20 cellular contexts compared by ENCODE assay signal in the genomic region with DNA sequence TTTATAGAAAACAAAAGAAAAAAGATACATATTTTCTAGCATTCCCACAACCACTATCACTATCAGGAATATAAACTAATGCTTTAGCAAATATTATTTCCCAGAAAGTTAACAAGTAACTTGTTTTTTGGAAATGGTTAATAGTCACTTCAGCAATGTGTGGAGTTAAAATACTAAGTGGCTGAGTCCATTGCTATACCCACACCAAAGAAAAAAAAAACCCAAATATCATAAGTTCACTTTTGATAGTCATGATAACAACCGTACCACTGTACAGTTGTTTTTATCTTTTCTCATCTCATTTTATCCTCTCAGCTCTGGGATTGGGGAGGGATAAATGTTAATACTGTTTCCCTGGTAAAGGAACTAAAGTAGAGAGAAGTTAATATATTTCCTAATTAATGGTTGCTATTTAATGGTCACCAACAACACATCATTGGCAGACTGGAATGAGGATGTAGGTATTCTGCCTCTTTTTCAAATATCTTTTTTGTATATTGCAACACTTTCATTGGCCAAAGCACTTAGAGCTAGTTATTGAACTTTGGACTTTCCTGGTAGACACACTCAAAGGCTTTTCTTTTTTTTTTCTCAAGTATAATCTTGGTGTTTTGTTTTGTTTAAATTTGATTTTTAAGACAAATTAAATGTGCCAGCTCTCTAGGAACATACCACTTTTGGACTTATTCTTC. TPM values are rescaled to one million over a fixed set of nuclear protein-coding genes. Genes with fewer than 3 reads are reported as not detected.
DNase-seq lines count a peak whose midpoint lies in the region; ATAC-seq, FAIRE-seq and TF ChIP-seq lines count a peak whose summit lies in the region.
"Had no signal": no experiment of that assay in that cellular context is flagged by ENCODE, and none has a peak within 500 bp of the region (broad histone marks: within the 10 kb centered on the region; RNA-seq: fewer than 3 reads in every experiment).

No MANE protein-coding gene starts in this region.

- TF ChIP-seq EP300 in stomach (IDR thresholded peaks at IDR 0.05), result no peak

- POLR2A ChIA-PET in A673 (lab: Charles Lee; ENCODE audit: low non-redundant PET), result no interaction called here

- no peak overlapping the region for H3K27ac Mint-ChIP-seq in neural progenitor cell
- H3K27ac Mint-ChIP-seq: activated CD8-positive, alpha-beta T cell treated with anti-CD3 and anti-CD28 coated beads for 36 hours; CD14-positive monocyte had no signal

- peaks cover 18% of the 10 kb centered on the region for H3K9me3 Mint-ChIP-seq in neural progenitor cell

- WGBS in hepatocyte (ENCODE audit: low lambda C conversion rate, missing lambda C conversion rate), result 37% methylated on average over 1 of the region's 1 CpG
- 23 to 43% (median 33%) methylated on average over 1 of the region's 1 CpG for WGBS in stomach, 5 donors

- ATAC-seq in HG03159 (IDR thresholded peaks at IDR 0.05; ENCODE audit: unreplicated experiment), result peak; percentile 70
- ATAC-seq: activated CD8-positive, alpha-beta T cell treated with anti-CD3 and anti-CD28 coated beads for 36 hours; gastroesophageal sphincter had no signal

- no peaks in the 10 kb centered on the region for H3K36me3 ChIP-seq in hepatocyte (replicated peaks; ENCODE audit: insufficient read depth, low read depth)
- no peaks in the 10 kb centered on the region for H3K36me3 ChIP-seq in stomach
- no peaks in the 10 kb centered on the region for H3K36me3 ChIP-seq in A673 (ENCODE audit: insufficient read depth, low read length, poor library complexity, severe bottlenecking)
- H3K36me3 ChIP-seq in neural progenitor cell, result no peaks in the 10 kb centered on the region
- H3K36me3 ChIP-seq: gastroesophageal sphincter, spleen had no signal

- H3K4me2 ChIP-seq in hepatocyte (peak overlapping the region; percentile 46), neural progenitor cell (no peak overlapping the region)

- H3K27me3 Mint-ChIP-seq in neural progenitor cell (ENCODE audit: insufficient read depth, low read depth), result peaks cover 2% of the 10 kb centered on the region
- H3K27me3 Mint-ChIP-seq: activated CD8-positive, alpha-beta T cell treated with anti-CD3 and anti-CD28 coated beads for 36 hours had no signal

- BruUV-seq in A673 (replicated peaks; lab: Mats Ljungman, UMichigan), result no TSS peak

- CTCF ChIA-PET in A673 (lab: Charles Lee), result no interaction called here

- no peaks in the 10 kb centered on the region for H3K9me2 ChIP-seq in hepatocyte (replicated peaks; ENCODE audit: insufficient read depth)

- H4K20me1 ChIP-seq in hepatocyte (ENCODE audit: insufficient read depth, poor library complexity, severe bottlenecking), result no peaks in the 10 kb centered on the region
- H4K20me1 ChIP-seq in neural progenitor cell (ENCODE audit: low read depth), result no peaks in the 10 kb centered on the region

- H3K4me1 Mint-ChIP-seq in neural progenitor cell, result no peaks in the 10 kb centered on the region
- H3K4me1 Mint-ChIP-seq: CD14-positive monocyte had no signal

- no peak overlapping the region for H3K4me3 Mint-ChIP-seq in neural progenitor cell
- H3K4me3 Mint-ChIP-seq: activated CD8-positive, alpha-beta T cell treated with anti-CD3 and anti-CD28 coated beads for 36 hours; CD14-positive monocyte had no signal

- no peak overlapping the region for H2AFZ ChIP-seq in hepatocyte
- no peak overlapping the region for H2AFZ ChIP-seq in neural progenitor cell (replicated peaks)
- H2AFZ ChIP-seq: GM23248 had no signal

- peak; percentile 11 for FAIRE-seq in GM19239 (lab: Jason Lieb, UNC)
- FAIRE-seq: endothelial cell of umbilical vein, TTC549 had no signal

- H3K27ac ChIP-seq in hepatocyte (peak overlapping the region; percentile 13), stomach (peak overlapping the region in 4 of 5 donors; percentile 14 to 64 (median 49)), A673 (ENCODE audit: low read depth, low read length, poor library complexity, severe bottlenecking) (no peak overlapping the region), neural progenitor cell (no peak overlapping the region)
- H3K27ac ChIP-seq: gastroesophageal sphincter, GM23248, spleen had no signal

- H3F3A ChIP-seq in neural progenitor cell (ENCODE audit: low read depth), result no peaks in the 10 kb centered on the region

- H3K9ac ChIP-seq in neural progenitor cell, result no peak overlapping the region
- H3K9ac ChIP-seq: GM23248 had no signal

- no peak overlapping the region for H3K4me3 ChIP-seq in hepatocyte
- no peak overlapping the region for H3K4me3 ChIP-seq in stomach
- no peak overlapping the region for H3K4me3 ChIP-seq in A673 (ENCODE audit: low read depth, low read length, poor library complexity, severe bottlenecking)
- no peak overlapping the region for H3K4me3 ChIP-seq in neural progenitor cell
- H3K4me3 ChIP-seq: gastroesophageal sphincter, GM23248, spleen had no signal

- TF ChIP-seq CTCF in hepatocyte (IDR thresholded peaks at IDR 0.05; ENCODE audit: poor library complexity) (no peak), stomach (IDR thresholded peaks at IDR 0.05) (no peak), A673 (conservative IDR thresholded peaks at IDR 0.05; ENCODE audit: low read depth, low read length) (no peak), neural progenitor cell (IDR thresholded peaks at IDR 0.05) (no peak)

- H3K79me2 ChIP-seq in hepatocyte (no peaks in the 10 kb centered on the region), neural progenitor cell (ENCODE audit: low read depth) (no peaks in the 10 kb centered on the region)

- H3K4me1 ChIP-seq in hepatocyte (ENCODE audit: insufficient read depth) (no peaks in the 10 kb centered on the region), stomach (peaks cover 0 to 9% (median 0%) of the 10 kb centered on the region in 4 donors), A673 (ENCODE audit: insufficient read depth, low read length, poor library complexity, severe bottlenecking) (no peaks in the 10 kb centered on the region), neural progenitor cell (peaks cover 9% of the 10 kb centered on the region)
- H3K4me1 ChIP-seq: gastroesophageal sphincter, spleen had no signal

- H3K9me3 ChIP-seq in hepatocyte (ENCODE audit: low read depth) (no peaks in the 10 kb centered on the region), stomach (peaks cover 0 to 18% (median 15%) of the 10 kb centered on the region in 4 donors), A673 (ENCODE audit: low read depth, low read length, poor library complexity, severe bottlenecking) (no peaks in the 10 kb centered on the region), neural progenitor cell (ENCODE audit: low read depth) (no peaks in the 10 kb centered on the region)

- no peaks in the 10 kb centered on the region for H3K27me3 ChIP-seq in hepatocyte
- H3K27me3 ChIP-seq in stomach, result no peaks in the 10 kb centered on the region
- H3K27me3 ChIP-seq in A673 (replicated peaks; ENCODE audit: insufficient read depth, low read depth, low read length, poor library complexity), result no peaks in the 10 kb centered on the region
- no peaks in the 10 kb centered on the region for H3K27me3 ChIP-seq in neural progenitor cell
- H3K27me3 ChIP-seq: gastroesophageal sphincter, spleen had no signal

- H3K36me3 Mint-ChIP-seq in neural progenitor cell, result peaks cover 6% of the 10 kb centered on the region
- H3K36me3 Mint-ChIP-seq: CD14-positive monocyte had no signal

- no peak for DNase-seq in GM19239 (ENCODE audit: insufficient read length, low spot score)
- no peak for DNase-seq in hepatocyte (ENCODE audit: low spot score)
- DNase-seq in stomach, result no peak
- DNase-seq in A673 (ENCODE audit: low spot score), result no peak
- DNase-seq in RPMI8226, result no peak
- no peak for DNase-seq in neural progenitor cell (ENCODE audit: low spot score)
- DNase-seq: activated CD8-positive, alpha-beta T cell treated with anti-CD3 and anti-CD28 coated beads for 36 hours; amygdala; GM23248; NCI-H1092 treated with DMSO at 0.1 percent for 48 hours; SHP77; spleen had no signal

- no peak for TF ChIP-seq POLR2A in stomach (IDR thresholded peaks at IDR 0.05)

- intact Hi-C loops in stomach (cut with DNase I; ENCODE audit: low total_unique reads), result no loop called here
- intact Hi-C loops in A673 (cut with micrococcal nuclease; ENCODE audit: unreplicated experiment), result loop anchor here (10.0 kb wide), 2 partner anchors 615 to 1795 kb away; no protein-coding TSS in a partner anchor

RNA-seq across cellular contexts. Expression of gene KANSL1L, which starts 18.4 kb away (rescaled TPM):
- total RNA-seq in hepatocyte (27.1 and 38.6 TPM in 2 replicates), stomach (100 to 1,000 TPM in 1 of 5 donors, 10 to 100 TPM in 3, 1 to 10 TPM in 1; 2.6 to 128 (median 54.5) TPM), A673 (2021) (17.7 and 19.6 TPM in 2 replicates), neural progenitor cell (ENCODE audit: low replicate concordance) (31.2 and 51.8 TPM in 2 replicates)
- polyA plus RNA-seq in hepatocyte (4.2 and 4.9 TPM in 2 replicates), stomach (1 to 10 TPM; 4.2 to 7.0 (median 4.5) TPM)

RNA-seq across cellular contexts. Expression of gene ACADL, which starts 35.6 kb away (rescaled TPM):
- total RNA-seq in hepatocyte (0.52 and 2.1 TPM in 2 replicates), stomach (10 to 100 TPM in 1 of 5 donors, 1 to 10 TPM in 2, not detected in 2; 4.9 to 17.5 (median 6.6) TPM), A673 (2021) (0.15 TPM in 1 of 2 replicates, not detected in the other), neural progenitor cell (ENCODE audit: low replicate concordance) (0.09 TPM in 1 of 2 replicates, not detected in the other)
- polyA plus RNA-seq in hepatocyte (0.94 and 1.1 TPM in 2 replicates), stomach (1 to 10 TPM; 3.3 to 4.9 (median 4.6) TPM)
- total RNA-seq: activated CD8-positive, alpha-beta T cell treated with anti-CD3 and anti-CD28 coated beads for 36 hours; Daoy; endothelial cell of umbilical vein; GM23248; mononuclear cell; osteocyte; spleen had no signal
- polyA plus RNA-seq: CD14-positive monocyte, endothelial cell of umbilical vein, GM23248 had no signal

Comparison
In these comparisons a context has a peak if more than half of its experiments do, and no peak if none do; other contexts are left out.
1. H3K27ac ChIP-seq: peak in hepatocyte (single experiment) and stomach (4 of 5); none in A673 (single experiment) and neural progenitor cell (single experiment).